Comparison of ENCODE assay signal across 23 cellular contexts in the genomic region with DNA sequence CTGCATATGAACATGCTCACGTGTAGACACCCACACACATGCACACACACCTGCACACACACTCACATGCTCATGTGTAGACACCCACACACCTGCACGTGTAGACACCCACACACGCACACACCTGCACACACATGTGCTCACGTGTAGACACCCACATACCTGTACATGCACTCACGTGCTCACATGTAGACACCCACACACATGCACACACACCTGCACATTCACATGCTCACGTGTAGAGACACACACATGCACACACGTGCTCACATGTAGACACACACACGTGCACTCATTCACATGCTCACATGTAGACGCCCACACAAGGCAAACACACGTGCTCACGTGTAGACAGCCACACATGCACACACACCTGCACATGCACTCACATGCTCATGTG.
DNase-seq lines count a peak whose midpoint lies in the region; FAIRE-seq and TF ChIP-seq lines count a peak whose summit lies in the region.
"Had no signal": no experiment of that assay in that cellular context is flagged by ENCODE, and none has a peak within 500 bp of the region (broad histone marks: within the 10 kb centered on the region; RNA-seq: fewer than 3 reads in every experiment).

No MANE protein-coding gene starts in this region.

- H3K9ac ChIP-seq in HUES64 (ENCODE audit: low read depth, low read length): no peak overlapping the region
- no peak overlapping the region for H3K9ac ChIP-seq in iPS-20b (ENCODE audit: low read depth, low read length)
- H3K9ac ChIP-seq in trophoblast cell (ENCODE audit: low read length): no peak overlapping the region
- H3K9ac ChIP-seq: BLaER1 had no signal

- H2BK5ac ChIP-seq in trophoblast cell (ENCODE audit: low read depth, low read length, poor library complexity): no peak overlapping the region

- H3K36me3 ChIP-seq in HUES64 (ENCODE audit: insufficient read depth, low read length) (no peaks in the 10 kb centered on the region), bronchial epithelial cell (ENCODE audit: control insufficient read depth, insufficient read depth, low read length) (no peaks in the 10 kb centered on the region), iPS-20b (ENCODE audit: insufficient read depth, low read depth, low read length) (no peaks in the 10 kb centered on the region), trophoblast cell (ENCODE audit: control insufficient read depth in 1 of 2, insufficient read depth in 2 of 2, low read length in 2 of 2) (no peaks in the 10 kb centered on the region), OCI-LY7 (ENCODE audit: insufficient read depth, low read length) (no peaks in the 10 kb centered on the region)
- H3K36me3 ChIP-seq: HAP-1 had no signal

- H2AFZ ChIP-seq in trophoblast cell (ENCODE audit: insufficient read depth, low read length, poor library complexity) (no peak overlapping the region), OCI-LY7 (ENCODE audit: low read length) (no peak overlapping the region)

- H3K79me1 ChIP-seq in trophoblast cell (ENCODE audit: low read length): no peaks in the 10 kb centered on the region

- no peak overlapping the region for H4K8ac ChIP-seq in trophoblast cell (ENCODE audit: low read depth, low read length)

- TF ChIP-seq CTCF in bronchial epithelial cell (IDR thresholded peaks at IDR 0.05; ENCODE audit: insufficient read depth, low read length, severe bottlenecking): no peak
- no peak for TF ChIP-seq CTCF in OCI-LY7 (conservative IDR thresholded peaks at IDR 0.05; ENCODE audit: low read length)

- CTCF ChIA-PET in OCI-LY7 (lab: Charles Lee; ENCODE audit: unreplicated experiment): no interaction called here

- no peak overlapping the region for H4K12ac ChIP-seq in trophoblast cell (ENCODE audit: low read depth, low read length)

- H3K27me3 ChIP-seq in HUES64 (ENCODE audit: insufficient read depth, low read length) (no peaks in the 10 kb centered on the region), bronchial epithelial cell (ENCODE audit: control insufficient read depth, insufficient read depth, low read length) (no peaks in the 10 kb centered on the region), iPS-20b (ENCODE audit: insufficient read depth, low read length) (no peaks in the 10 kb centered on the region), trophoblast cell (ENCODE audit: insufficient read depth, low read length) (no peaks in the 10 kb centered on the region)
- H3K27me3 ChIP-seq: BLaER1 had no signal

- no peak overlapping the region for H3K18ac ChIP-seq in trophoblast cell (ENCODE audit: low read length)

- H3K79me2 ChIP-seq in trophoblast cell (ENCODE audit: control insufficient read depth, insufficient read depth, low read length, poor library complexity): no peaks in the 10 kb centered on the region
- H3K79me2 ChIP-seq in OCI-LY7 (ENCODE audit: insufficient read depth, low read depth, low read length): no peaks in the 10 kb centered on the region

- peak overlapping the region; percentile 89 for H3K23ac ChIP-seq in trophoblast cell (ENCODE audit: low read length)

- H4K20me1 ChIP-seq in OCI-LY7 (ENCODE audit: insufficient read depth, low read length): no peaks in the 10 kb centered on the region
- H4K20me1 ChIP-seq: BLaER1 had no signal

- BruUV-seq in OCI-LY7 (replicated peaks; lab: Mats Ljungman, UMichigan): no TSS peak

- H4K91ac ChIP-seq in trophoblast cell (ENCODE audit: low read depth, low read length): no peak overlapping the region

- intact Hi-C loops in OCI-LY7 (cut with micrococcal nuclease; ENCODE audit: unreplicated experiment): no loop called here

- no peak overlapping the region for H2AK5ac ChIP-seq in trophoblast cell (ENCODE audit: low read length)

- no peak overlapping the region for H3K14ac ChIP-seq in trophoblast cell (ENCODE audit: low read length)

- DNase-seq in bronchial epithelial cell (ENCODE audit: low read depth): no peak
- DNase-seq in trophoblast cell: no peak
- no peak for DNase-seq in iPS-NIHi7 (ENCODE audit: extremely low spot score)
- DNase-seq in OCI-LY7 (ENCODE audit: low spot score): no peak
- no peak for DNase-seq in ureter (ENCODE audit: low spot score)
- DNase-seq: ACHN; Caco-2; CD4-positive, alpha-beta T cell; DMS 273 treated with DMSO at 0.1 percent for 48 hours; DMS79 treated with DMSO at 0.1 percent for 48 hours; IMR-90; NCI-H1105; NCI-H146; NCI-H2029; NCI-H2227 treated with DMSO at 0.1 percent for 48 hours; NCI-H510A; NCI-H748 treated with DMSO at 0.1 percent for 48 hours; SIG-M5 had no signal

- H3K4me3 ChIP-seq in HUES64 (ENCODE audit: low read length) (peak overlapping the region; percentile 5; the same call in 1 of the 2 replicates), bronchial epithelial cell (ENCODE audit: low read depth, low read length) (no peak overlapping the region), iPS-20b (ENCODE audit: low read length) (peak overlapping the region; percentile 34), trophoblast cell (ENCODE audit: low read depth, low read length) (peak overlapping the region; percentile 63), OCI-LY7 (ENCODE audit: low read depth, low read length, poor library complexity, severe bottlenecking) (no peak overlapping the region)
- H3K4me3 ChIP-seq: BLaER1, HAP-1 had no signal

- H2BK12ac ChIP-seq in trophoblast cell (ENCODE audit: low read length): no peak overlapping the region

- WGBS in HUES64: 76% methylated on average over 11 of the region's 11 CpGs
- no CpG with 5 or more reads among the region's 11 CpGs for WGBS in trophoblast cell (ENCODE audit: extremely low coverage, insufficient coverage, insufficient read length)

- peak; percentile 99 for FAIRE-seq in bronchial epithelial cell (lab: Jason Lieb, UNC)

- no peak overlapping the region for H2BK120ac ChIP-seq in trophoblast cell (ENCODE audit: insufficient read depth, low read length, poor library complexity)

- no peaks in the 10 kb centered on the region for H3K9me2 ChIP-seq in OCI-LY7 (ENCODE audit: insufficient read depth, low read length)

- H3K4me1 ChIP-seq in HUES64 (ENCODE audit: insufficient read depth, low read length): no peaks in the 10 kb centered on the region
- no peaks in the 10 kb centered on the region for H3K4me1 ChIP-seq in iPS-20b (ENCODE audit: insufficient read depth, low read length)
- no peaks in the 10 kb centered on the region for H3K4me1 ChIP-seq in trophoblast cell (ENCODE audit: control insufficient read depth in 1 of 2, insufficient read depth in 2 of 2, low read length in 2 of 2)
- no peaks in the 10 kb centered on the region for H3K4me1 ChIP-seq in OCI-LY7 (ENCODE audit: insufficient read depth, low read length, poor library complexity, severe bottlenecking)
- H3K4me1 ChIP-seq: BLaER1, Caco-2, HAP-1 had no signal

- no peak overlapping the region for H3K4ac ChIP-seq in trophoblast cell (ENCODE audit: low read depth, low read length)

- POLR2A ChIA-PET in OCI-LY7 (lab: Charles Lee): no interaction called here

- H3K9me3 ChIP-seq in HUES64 (ENCODE audit: insufficient read depth, low read depth, low read length) (peaks cover 92% of the 10 kb centered on the region), iPS-20b (ENCODE audit: insufficient read depth, low read depth, low read length) (peaks cover 91% of the 10 kb centered on the region), trophoblast cell (ENCODE audit: insufficient read depth, low read depth, low read length) (peaks cover 44% of the 10 kb centered on the region), OCI-LY7 (ENCODE audit: low read length) (0 out of 2 replicates have a peak, but pooled peaks cover 13% of the 10 kb centered on the region)
- H3K9me3 ChIP-seq: HAP-1 had no signal

- H3K4me2 ChIP-seq in trophoblast cell (ENCODE audit: low read length): no peak overlapping the region
- H3K4me2 ChIP-seq in OCI-LY7 (ENCODE audit: low read length): no peak overlapping the region
- H3K4me2 ChIP-seq: BLaER1 had no signal

- no peak overlapping the region for H3K27ac ChIP-seq in HUES64 (ENCODE audit: low read depth, low read length)
- H3K27ac ChIP-seq in iPS-20b (ENCODE audit: low read length): no peak overlapping the region
- no peak overlapping the region for H3K27ac ChIP-seq in trophoblast cell (ENCODE audit: low read depth, low read length)
- no peak overlapping the region for H3K27ac ChIP-seq in OCI-LY7 (ENCODE audit: low read depth, low read length, poor library complexity, severe bottlenecking)
- H3K27ac ChIP-seq: BLaER1, RWPE1 had no signal

Comparison
In these comparisons a context has a peak if more than half of its experiments do, and no peak if none do; other contexts are left out.
1. H3K4me3 ChIP-seq: peak in HUES64 (single experiment), iPS-20b (single experiment) and trophoblast cell (single experiment); none in bronchial epithelial cell (single experiment) and OCI-LY7 (single experiment).